10 cellular contexts compared by ENCODE assay signal in genomic region chr4:76108467-76109181, GRCh38. TPM values are rescaled to one million over a fixed set of nuclear protein-coding genes. Genes with fewer than 3 reads are reported as not detected.
DNase-seq lines count a peak whose midpoint lies in the region; ATAC-seq and TF ChIP-seq lines count a peak whose summit lies in the region.
"Had no signal": no experiment of that assay in that cellular context is flagged by ENCODE, and none has a peak within 500 bp of the region (broad histone marks: within the 10 kb centered on the region; RNA-seq: fewer than 3 reads in every experiment).

No MANE protein-coding gene starts in this region.

- H3K27ac ChIP-seq in foreskin keratinocyte: no peak overlapping the region
- no peak overlapping the region for H3K27ac ChIP-seq in PC-9
- H3K27ac ChIP-seq: lower lobe of right lung had no signal

- ATAC-seq in foreskin keratinocyte: peak; percentile 45
- ATAC-seq in left cardiac atrium: no peak
- ATAC-seq: lower lobe of right lung had no signal

- no peaks in the 10 kb centered on the region for H3K27me3 ChIP-seq in foreskin keratinocyte
- H3K27me3 ChIP-seq in PC-9 (ENCODE audit: insufficient read depth, low read depth): no peaks in the 10 kb centered on the region

- no peaks in the 10 kb centered on the region for H4K20me1 ChIP-seq in PC-9 (ENCODE audit: insufficient read depth)

- intact Hi-C loops in left cardiac atrium (cut with DNase I) (no loop called here), PC-9 (cut with micrococcal nuclease; ENCODE audit: unreplicated experiment) (no loop called here)

- H2AFZ ChIP-seq in PC-9: no peak overlapping the region

- no TSS peak for BruUV-seq in PC-9 (replicated peaks; lab: Mats Ljungman, UMichigan)

- POLR2A ChIA-PET in PC-9 (lab: Charles Lee; ENCODE audit: unreplicated experiment): interaction anchor here (0.6 kb wide), 1 partner anchor 43 kb away, joined by 4 read pairs; no protein-coding TSS in a partner anchor

- no peaks in the 10 kb centered on the region for H3F3A ChIP-seq in PC-9 (ENCODE audit: insufficient read depth, low read depth)

- H3K4me1 ChIP-seq in foreskin keratinocyte (no peaks in the 10 kb centered on the region), PC-9 (replicated peaks; ENCODE audit: insufficient read depth) (no peaks in the 10 kb centered on the region)
- H3K4me1 ChIP-seq: lower lobe of right lung had no signal

- H3K4me2 ChIP-seq in PC-9: no peak overlapping the region

- H3K4me3 ChIP-seq in PC-9: no peak overlapping the region
- H3K4me3 ChIP-seq: lower lobe of right lung had no signal

- no peaks in the 10 kb centered on the region for H3K36me3 ChIP-seq in PC-9 (ENCODE audit: low read depth)

- H3K9me2 ChIP-seq in PC-9 (ENCODE audit: insufficient read depth): no peaks in the 10 kb centered on the region

- CTCF ChIA-PET in PC-9 (lab: Charles Lee): no interaction called here

- no peaks in the 10 kb centered on the region for H3K79me2 ChIP-seq in PC-9 (ENCODE audit: low read depth)

- TF ChIP-seq CTCF in foreskin keratinocyte (conservative IDR thresholded peaks at IDR 0.05) (peak; percentile 22), PC-9 (conservative IDR thresholded peaks at IDR 0.05) (no peak)

- H3K9me3 ChIP-seq in PC-9 (ENCODE audit: insufficient read depth, low read depth): no peaks in the 10 kb centered on the region
- H3K9me3 ChIP-seq: lower lobe of right lung had no signal

- DNase-seq in AML-193 (lab: John Stamatoyannopoulos, UW): peak; percentile 40 to 58
- peak; percentile 22 for DNase-seq in HCEC 1CT
- peak; percentile 23 for DNase-seq in RPMI7951 (ENCODE audit: low read depth)
- DNase-seq in foreskin keratinocyte: peak; percentile 13
- no peak for DNase-seq in left cardiac atrium
- no peak for DNase-seq in PC-9
- DNase-seq in NCI-H774 (lab: John Stamatoyannopoulos, UW): no peak
- DNase-seq in SW 1271 (lab: John Stamatoyannopoulos, UW): no peak
- DNase-seq: lower lobe of right lung, T1000 had no signal

RNA-seq across cellular contexts. Expression of gene ART3, which starts 34.1 kb away (rescaled TPM):
- 0.24 TPM in 1 of 2 replicates, not detected in the other for total RNA-seq in RPMI7951 (2014; rRNA removed; shearing (Covaris generic))
- total RNA-seq in foreskin keratinocyte (0.41 TPM in 1 of 2 replicates, not detected in the other), left cardiac atrium (10 to 100 TPM; 23.4 to 41.2 TPM), PC-9 (2021) (not detected in 2 replicates)
- 0.22 and 0.27 TPM in 2 replicates for polyA plus RNA-seq in foreskin keratinocyte
- total RNA-seq: lower lobe of right lung had no signal

RNA-seq across cellular contexts. Expression of gene NUP54, which starts 39.6 kb away (rescaled TPM):
- total RNA-seq in RPMI7951 (2014; rRNA removed; shearing (Covaris generic)): 57.5 and 71.5 TPM in 2 replicates
- total RNA-seq in foreskin keratinocyte (48.4 and 51.8 TPM in 2 replicates), left cardiac atrium (10 to 100 TPM; 20.0 to 23.0 TPM), PC-9 (2021) (28.4 and 30.9 TPM in 2 replicates)
- 23.3 and 31.2 TPM in 2 replicates for polyA plus RNA-seq in foreskin keratinocyte

Comparison
In these comparisons a context has a peak if more than half of its experiments do, and no peak if none do; other contexts are left out.
1. DNase-seq: peak in AML-193 (2 of 2), HCEC 1CT (single experiment), RPMI7951 (single experiment) and foreskin keratinocyte (2 of 2); none in left cardiac atrium (single experiment), PC-9 (0 of 2), NCI-H774 (single experiment) and SW 1271 (0 of 2).
2. RNA of gene ART3, which starts 34.1 kb away (total RNA-seq): 23.4 to 41.2 TPM in left cardiac atrium; 0.24 TPM in RPMI7951, 0.41 TPM in foreskin keratinocyte and not detected in PC-9; every median in the first group is over 10 times any median in the second.